19 cellular contexts compared by ENCODE assay signal in genomic region chr15:99963976-99964375, GRCh38.
"Had no signal": no experiment of that assay in that cellular context is flagged by ENCODE, and none has a peak within 500 bp of the region (broad histone marks: within the 10 kb centered on the region; RNA-seq: fewer than 3 reads in every experiment).

No MANE protein-coding gene starts in this region.

- H3K36me3 Mint-ChIP-seq: activated naive CD4-positive, alpha-beta T cell treated with anti-CD3 and anti-CD28 coated beads, Interleukin-2, amount 10 ng/mL, durations not matched to agents 7 days and 5 days; natural killer cell had no signal

- H3K4me3 ChIP-seq: body of pancreas, heart left ventricle, lung, ovary, prostate gland, tibial artery had no signal

- H3K27ac ChIP-seq: body of pancreas, heart left ventricle, ovary, prostate gland, tibial artery had no signal

- H3K9me3 ChIP-seq: body of pancreas, heart left ventricle, ovary, prostate gland, tibial artery had no signal

- H3K36me3 ChIP-seq: heart left ventricle, ovary, prostate gland, tibial artery had no signal

- H3K4me3 Mint-ChIP-seq: activated B cell treated with CpG ODN at 0.5 μM for 24 hours; activated CD4-positive, alpha-beta T cell treated with anti-CD3 and anti-CD28 coated beads for 36 hours; activated naive CD4-positive, alpha-beta T cell treated with anti-CD3 and anti-CD28 coated beads, Interleukin-2, amount 10 ng/mL, durations not matched to agents 7 days and 5 days; effector memory CD8-positive, alpha-beta T cell; natural killer cell; T-helper 1 cell treated with Interleukin-12 subunit alpha and Interleukin-12 subunit beta and Interleukin-4 antibody, amounts not matched to agents 30 μg/mL and 1 μg/mL, for 36 hours had no signal

- H3K9me3 Mint-ChIP-seq: activated naive CD4-positive, alpha-beta T cell treated with anti-CD3 and anti-CD28 coated beads, Interleukin-2, amount 10 ng/mL, durations not matched to agents 7 days and 5 days; effector memory CD8-positive, alpha-beta T cell; natural killer cell; T-helper 1 cell treated with Interleukin-12 subunit alpha and Interleukin-12 subunit beta and Interleukin-4 antibody, amounts not matched to agents 30 μg/mL and 1 μg/mL, for 36 hours had no signal

- H3K27me3 ChIP-seq: body of pancreas, ovary, tibial artery had no signal

- H3K27ac Mint-ChIP-seq: activated B cell treated with CpG ODN at 0.5 μM for 24 hours; activated CD4-positive, alpha-beta T cell treated with anti-CD3 and anti-CD28 coated beads for 36 hours; activated naive CD4-positive, alpha-beta T cell treated with anti-CD3 and anti-CD28 coated beads, Interleukin-2, amount 10 ng/mL, durations not matched to agents 7 days and 5 days; effector memory CD8-positive, alpha-beta T cell; natural killer cell; T-helper 1 cell treated with Interleukin-12 subunit alpha and Interleukin-12 subunit beta and Interleukin-4 antibody, amounts not matched to agents 30 μg/mL and 1 μg/mL, for 36 hours had no signal

- DNase-seq: activated B cell treated with CpG ODN at 0.5 μM for 24 hours; activated CD4-positive, alpha-beta T cell treated with anti-CD3 and anti-CD28 coated beads for 36 hours; activated CD4-positive, alpha-beta T cell treated with anti-CD3 and anti-CD28 coated beads, Interleukin-2, amount 50 U/mL, for 4 hours; activated naive CD4-positive, alpha-beta T cell treated with anti-CD3 and anti-CD28 coated beads, Interleukin-2, amount 10 ng/mL, durations not matched to agents 7 days and 5 days; activated T-cell treated with anti-CD3 and anti-CD28 coated beads, Interleukin-2, amount 50 U/mL, for 48 hours; anterior cingulate cortex; caudate nucleus; effector memory CD8-positive, alpha-beta T cell; natural killer cell; stimulated activated CD4-positive, alpha-beta T cell treated with anti-CD3 and anti-CD28 coated beads, Interleukin-4, amount 100 ng/mL, for 24 hours; stimulated activated naive CD8-positive, alpha-beta T cell treated with anti-CD3 and anti-CD28 coated beads, Interleukin-15, Interleukin-2, amounts not matched to agents 100 U/mL and 50 U/mL, for 24 hours; T1000 had no signal

- H3K4me1 Mint-ChIP-seq: activated B cell treated with CpG ODN at 0.5 μM for 24 hours; activated CD4-positive, alpha-beta T cell treated with anti-CD3 and anti-CD28 coated beads for 36 hours; activated naive CD4-positive, alpha-beta T cell treated with anti-CD3 and anti-CD28 coated beads, Interleukin-2, amount 10 ng/mL, durations not matched to agents 7 days and 5 days; natural killer cell had no signal

- H3K4me1 ChIP-seq: body of pancreas, heart left ventricle, prostate gland had no signal
